In genomic region chr1:162943627-162944026, GRCh38 we compare ENCODE assay signal across 19 cellular contexts.
A peak's percentile ranks its signal among the peaks of the same experiment; 100 is the strongest.
DNase-seq lines count a peak whose midpoint lies in the region; TF ChIP-seq lines count a peak whose summit lies in the region.
"Had no signal": no experiment of that assay in that cellular context is flagged by ENCODE, and none has a peak within 500 bp of the region (broad histone marks: within the 10 kb centered on the region; RNA-seq: fewer than 3 reads in every experiment).

No MANE protein-coding gene starts in this region.

- no peak overlapping the region for H3K4me2 ChIP-seq in mammary epithelial cell (ENCODE audit: insufficient read depth, low read depth, low read length)

- H2AFZ ChIP-seq in mammary epithelial cell (ENCODE audit: low read depth, low read length): no peak overlapping the region

- no peak overlapping the region for H3K27ac ChIP-seq in mammary epithelial cell (ENCODE audit: insufficient read depth, low read depth, low read length)
- no peak overlapping the region for H3K27ac ChIP-seq in spleen
- H3K27ac ChIP-seq: 22Rv1, cardiac muscle cell, tibial nerve had no signal

- H3K4me3 ChIP-seq in mammary epithelial cell (replicated peaks in 1 of 3; ENCODE audit: insufficient read depth in 1 of 3, low read depth in 2 of 3, low read length in 3 of 3) (no peak overlapping the region), spleen (no peak overlapping the region)
- H3K4me3 ChIP-seq: cardiac muscle cell, tibial nerve had no signal

- intact Hi-C loops in mammary epithelial cell (cut with micrococcal nuclease): no loop called here
- intact Hi-C loops in spleen (cut with DNase I; ENCODE audit: low total_unique reads): no loop called here

- H3K27ac Mint-ChIP-seq in nephron: peak overlapping the region; percentile 52 to 80 (median 59)
- H3K27ac Mint-ChIP-seq: memory B cell had no signal

- H3K4me1 ChIP-seq in mammary epithelial cell (ENCODE audit: insufficient read depth, low read length): peaks cover 3% of the 10 kb centered on the region
- no peaks in the 10 kb centered on the region for H3K4me1 ChIP-seq in spleen
- H3K4me1 ChIP-seq: tibial nerve had no signal

- peaks cover 51% of the 10 kb centered on the region for H3K4me1 Mint-ChIP-seq in nephron
- H3K4me1 Mint-ChIP-seq: memory B cell had no signal

- H3K9me3 Mint-ChIP-seq in nephron: no peaks in the 10 kb centered on the region
- H3K9me3 Mint-ChIP-seq: memory B cell had no signal

- no peak for TF ChIP-seq CTCF in mammary epithelial cell (conservative IDR thresholded peaks at IDR 0.05 in 1 of 2, IDR thresholded peaks at IDR 0.05 in 1 of 2; ENCODE audit: extremely low read depth in 1 of 2, insufficient read depth in 1 of 2, low read depth in 1 of 2, low read length in 2 of 2)
- no peak for TF ChIP-seq CTCF in nephron (IDR thresholded peaks at IDR 0.05; ENCODE audit: unreplicated experiment in 3 of 3)
- no peak for TF ChIP-seq CTCF in spleen (IDR thresholded peaks at IDR 0.05 in 8 of 11, conservative IDR thresholded peaks at IDR 0.05 in 3 of 11)

- in situ Hi-C loops in mammary epithelial cell (cut with MboI; ENCODE audit: low sequenced_read_pairs in 2 of 2): no loop called here

- H4K20me1 ChIP-seq in mammary epithelial cell (ENCODE audit: insufficient read depth, low read length): no peaks in the 10 kb centered on the region

- H3K79me2 ChIP-seq in mammary epithelial cell (ENCODE audit: insufficient read depth, low read length): no peaks in the 10 kb centered on the region

- no peak overlapping the region for H3K4me3 Mint-ChIP-seq in nephron
- H3K4me3 Mint-ChIP-seq: memory B cell had no signal

- no TSS peak for BruUV-seq in mammary epithelial cell (replicated peaks; lab: Mats Ljungman, UMichigan)

- H3K36me3 ChIP-seq in mammary epithelial cell (ENCODE audit: insufficient read depth, low read length): no peaks in the 10 kb centered on the region
- no peaks in the 10 kb centered on the region for H3K36me3 ChIP-seq in spleen
- H3K36me3 ChIP-seq: cardiac muscle cell, tibial nerve had no signal

- H3K9me3 ChIP-seq in mammary epithelial cell (replicated peaks; ENCODE audit: insufficient read depth, low read length) (no peaks in the 10 kb centered on the region), spleen (no peaks in the 10 kb centered on the region)
- H3K9me3 ChIP-seq: tibial nerve had no signal

- no peaks in the 10 kb centered on the region for H3K27me3 ChIP-seq in mammary epithelial cell (ENCODE audit: insufficient read depth, low read length)
- peaks cover 0 to 14% (median 0%) of the 10 kb centered on the region in 7 donors for H3K27me3 ChIP-seq in spleen (replicated peaks in 1 of 7)
- H3K27me3 ChIP-seq: cardiac muscle cell had no signal

- DNase-seq in DMS 273 (lab: John Stamatoyannopoulos, UW; ENCODE audit: unreplicated experiment) (peak; percentile 77), DMS 273 treated with DMSO at 0.1 percent for 48 hours (lab: John Stamatoyannopoulos, UW) (no peak), NCI-H446 treated with DMSO at 0.1 percent for 48 hours (lab: John Stamatoyannopoulos, UW) (peak; percentile 34), mammary epithelial cell (peak; percentile 26), iPS-NIHi7 (ENCODE audit: extremely low spot score) (no peak), spleen (no peak), DMS79 treated with DMSO at 0.1 percent for 48 hours (lab: John Stamatoyannopoulos, UW) (no peak)
- DNase-seq: activated CD8-positive, alpha-beta memory T cell treated with anti-CD3 and anti-CD28 coated beads, Interleukin-2, amount 50 U/mL, for 48 hours; activated naive CD4-positive, alpha-beta T cell treated with Interleukin-2 at 50 U/mL for 16 hours; GOT3; MM.1S; right cardiac atrium; stimulated activated CD4-positive, alpha-beta T cell treated with anti-CD3 and anti-CD28 coated beads, Interleukin-4, amount 100 ng/mL, for 4 hours; T1000 had no signal

- H3K36me3 Mint-ChIP-seq in nephron (ENCODE audit: low read depth): no peaks in the 10 kb centered on the region
- H3K36me3 Mint-ChIP-seq: memory B cell had no signal

- CTCF ChIA-PET in mammary epithelial cell (lab: Charles Lee; ENCODE audit: low non-redundant PET): no interaction called here

- dilution Hi-C loops in mammary epithelial cell (cut with HindIII; ENCODE audit: low sequenced_read_pairs): no loop called here

- TF ChIP-seq POLR2A in spleen (IDR thresholded peaks at IDR 0.05): no peak

- no peak overlapping the region for H3K9ac ChIP-seq in mammary epithelial cell (ENCODE audit: insufficient read depth, low read length)

- no peaks in the 10 kb centered on the region for H3K27me3 Mint-ChIP-seq in nephron (ENCODE audit: low read depth)

Comparison
In these comparisons a context has a peak if more than half of its experiments do, and no peak if none do; other contexts are left out.
1. DNase-seq: peak in DMS 273 (single experiment), NCI-H446 treated with DMSO at 0.1 percent for 48 hours (single experiment) and mammary epithelial cell (single experiment); none in DMS 273 treated with DMSO at 0.1 percent for 48 hours (single experiment), iPS-NIHi7 (single experiment), spleen (single experiment) and DMS79 treated with DMSO at 0.1 percent for 48 hours (single experiment).